14 cellular contexts compared by ENCODE assay signal in the genomic region with DNA sequence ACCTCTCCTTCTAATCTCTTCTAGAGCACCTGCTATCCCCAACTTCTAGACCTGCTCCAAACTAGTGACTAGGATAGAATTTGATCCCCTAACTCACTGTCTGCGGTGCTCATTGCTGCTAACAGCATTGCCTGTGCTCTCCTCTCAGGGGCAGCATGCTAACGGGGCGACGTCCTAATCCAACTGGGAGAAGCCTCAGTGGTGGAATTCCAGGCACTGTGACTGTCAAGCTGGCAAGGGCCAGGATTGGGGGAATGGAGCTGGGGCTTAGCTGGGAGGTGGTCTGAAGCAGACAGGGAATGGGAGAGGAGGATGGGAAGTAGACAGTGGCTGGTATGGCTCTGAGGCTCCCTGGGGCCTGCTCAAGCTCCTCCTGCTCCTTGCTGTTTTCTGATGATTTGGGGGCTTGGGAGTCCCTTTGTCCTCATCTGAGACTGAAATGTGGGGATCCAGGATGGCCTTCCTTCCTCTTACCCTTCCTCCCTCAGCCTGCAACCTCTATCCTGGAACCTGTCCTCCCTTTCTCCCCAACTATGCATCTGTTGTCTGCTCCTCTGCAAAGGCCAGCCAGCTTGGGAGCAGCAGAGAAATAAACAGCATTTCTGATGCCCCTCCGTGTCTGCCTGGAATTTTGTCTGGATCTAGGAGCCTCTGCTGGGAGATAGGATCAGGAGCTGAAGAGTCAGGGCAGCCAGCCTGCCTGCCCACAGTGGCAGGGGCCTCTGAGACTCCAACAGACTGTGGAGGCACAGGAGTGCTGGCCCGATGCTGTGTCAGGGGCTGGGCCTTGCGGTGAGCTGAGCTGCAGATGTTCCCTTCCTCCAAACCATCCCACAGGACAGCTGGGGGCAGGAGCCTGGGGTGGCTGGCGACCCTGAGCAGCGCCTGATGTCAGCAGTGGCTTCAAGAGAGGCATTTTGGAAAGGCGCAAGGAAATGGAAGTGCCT. TPM values are rescaled to one million over a fixed set of nuclear protein-coding genes. Genes with fewer than 3 reads are reported as not detected.
DNase-seq lines count a peak whose midpoint lies in the region; ATAC-seq and TF ChIP-seq lines count a peak whose summit lies in the region.
"Had no signal": no experiment of that assay in that cellular context is flagged by ENCODE, and none has a peak within 500 bp of the region (broad histone marks: within the 10 kb centered on the region; RNA-seq: fewer than 3 reads in every experiment).

No MANE protein-coding gene starts in this region.

- no peak for TF ChIP-seq CTCF in breast epithelium (IDR thresholded peaks at IDR 0.05)
- TF ChIP-seq CTCF in mammary epithelial cell (conservative IDR thresholded peaks at IDR 0.05 in 1 of 2, IDR thresholded peaks at IDR 0.05 in 1 of 2; ENCODE audit: extremely low read depth in 1 of 2, insufficient read depth in 1 of 2, low read depth in 1 of 2, low read length in 2 of 2): no peak
- no peak for TF ChIP-seq CTCF in upper lobe of right lung (IDR thresholded peaks at IDR 0.05)

- no peak overlapping the region for H3K9ac ChIP-seq in mammary epithelial cell (ENCODE audit: insufficient read depth, low read length)
- H3K9ac ChIP-seq: parathyroid adenoma had no signal

- no peak for ATAC-seq in upper lobe of right lung
- ATAC-seq: body of pancreas had no signal

- H2AFZ ChIP-seq in mammary epithelial cell (ENCODE audit: low read depth, low read length): no peak overlapping the region
- H2AFZ ChIP-seq: parathyroid adenoma had no signal

- H3K4me1 ChIP-seq in breast epithelium (peaks cover 30 to 36% of the 10 kb centered on the region in 2 donors), mammary epithelial cell (ENCODE audit: insufficient read depth, low read length) (peaks cover 17% of the 10 kb centered on the region), upper lobe of right lung (peaks cover 25% of the 10 kb centered on the region)
- H3K4me1 ChIP-seq: parathyroid adenoma had no signal

- DNase-seq in breast epithelium (ENCODE audit: low spot score in 2 of 2) (peak in 1 of 2 donors; percentile 15), mammary epithelial cell (no peak), left kidney (ENCODE audit: low read depth, low spot score) (peak; percentile 41), upper lobe of right lung (peak; percentile 46), EL (no peak), occipital lobe (lab: John Stamatoyannopoulos, UW) (no peak)
- DNase-seq: activated CD8-positive, alpha-beta memory T cell treated with anti-CD3 and anti-CD28 coated beads, Interleukin-2, amount 50 U/mL, for 4 hours; DND-41; NCI-H187 treated with DMSO at 0.1 percent for 48 hours; T1000 had no signal

- no peak for TF ChIP-seq POLR2A in breast epithelium (IDR thresholded peaks at IDR 0.05)

- peak overlapping the region in 2 of 3 donors; percentile 56 to 68 for H3K4me3 ChIP-seq in breast epithelium
- no peak overlapping the region for H3K4me3 ChIP-seq in mammary epithelial cell (replicated peaks in 1 of 3; ENCODE audit: insufficient read depth in 1 of 3, low read depth in 2 of 3, low read length in 3 of 3)
- no peak overlapping the region for H3K4me3 ChIP-seq in upper lobe of right lung
- H3K4me3 ChIP-seq: body of pancreas had no signal

- H3K79me2 ChIP-seq in mammary epithelial cell (ENCODE audit: insufficient read depth, low read length): no peaks in the 10 kb centered on the region
- H3K79me2 ChIP-seq: parathyroid adenoma had no signal

- 81% methylated on average over 9 of the region's 10 CpGs for WGBS in mammary epithelial cell (ENCODE audit: low coverage, missing lambda C conversion rate)

- H3K27ac ChIP-seq in breast epithelium (peak overlapping the region; percentile 88 to 93), mammary epithelial cell (ENCODE audit: insufficient read depth, low read depth, low read length) (no peak overlapping the region), upper lobe of right lung (no peak overlapping the region)
- H3K27ac ChIP-seq: body of pancreas, parathyroid adenoma had no signal

- no peaks in the 10 kb centered on the region for H4K20me1 ChIP-seq in mammary epithelial cell (ENCODE audit: insufficient read depth, low read length)

- H3K27me3 ChIP-seq in breast epithelium (no peaks in the 10 kb centered on the region), mammary epithelial cell (ENCODE audit: insufficient read depth, low read length) (no peaks in the 10 kb centered on the region), upper lobe of right lung (no peaks in the 10 kb centered on the region)
- H3K27me3 ChIP-seq: body of pancreas had no signal

- BruUV-seq in mammary epithelial cell (replicated peaks; lab: Mats Ljungman, UMichigan): no TSS peak

- H3K36me3 ChIP-seq in breast epithelium (no peaks in the 10 kb centered on the region), mammary epithelial cell (ENCODE audit: insufficient read depth, low read length) (no peaks in the 10 kb centered on the region), upper lobe of right lung (no peaks in the 10 kb centered on the region)

- intact Hi-C loops in breast epithelium (cut with DNase I; ENCODE audit: low total_unique reads): no loop called here
- intact Hi-C loops in mammary epithelial cell (cut with micrococcal nuclease): no loop called here
- intact Hi-C loops in upper lobe of right lung (cut with DNase I): no loop called here

- dilution Hi-C loops in mammary epithelial cell (cut with HindIII; ENCODE audit: low sequenced_read_pairs): no loop called here

- H3K4me2 ChIP-seq in mammary epithelial cell (ENCODE audit: insufficient read depth, low read depth, low read length): no peak overlapping the region

- CTCF ChIA-PET in mammary epithelial cell (lab: Charles Lee; ENCODE audit: low non-redundant PET): no interaction called here

- in situ Hi-C loops in mammary epithelial cell (cut with MboI; ENCODE audit: low sequenced_read_pairs in 2 of 2): no loop called here

- H3K9me3 ChIP-seq in breast epithelium: no peaks in the 10 kb centered on the region
- no peaks in the 10 kb centered on the region for H3K9me3 ChIP-seq in mammary epithelial cell (replicated peaks; ENCODE audit: insufficient read depth, low read length)
- H3K9me3 ChIP-seq in upper lobe of right lung: no peaks in the 10 kb centered on the region
- H3K9me3 ChIP-seq: body of pancreas had no signal

RNA-seq across cellular contexts. Expression of a gene that starts 3.0 kb away (rescaled TPM):
- total RNA-seq in breast epithelium (10 to 100 TPM; 49.2 to 88.0 (median 71.8) TPM), mammary epithelial cell (under 1 TPM in 1 of 2 donors, not detected in 1; 0.50 TPM), upper lobe of right lung (40.6 TPM), occipital lobe (8.9 TPM)
- 0.08 TPM for polyA plus RNA-seq in mammary epithelial cell
- polyA minus RNA-seq in mammary epithelial cell: not detected
- total RNA-seq: epithelial cell of proximal tubule had no signal

RNA-seq across cellular contexts. Expression of a gene that starts 26.1 kb away (rescaled TPM):
- total RNA-seq in breast epithelium (1 to 10 TPM in 1 of 3 donors, under 1 TPM in 1, not detected in 1; 0.98 to 1.0 TPM), mammary epithelial cell (under 1 TPM in 1 of 2 donors, not detected in 1; 0.17 TPM), upper lobe of right lung (not detected), occipital lobe (2.3 TPM)
- 0.15 TPM for polyA plus RNA-seq in mammary epithelial cell
- polyA minus RNA-seq in mammary epithelial cell: not detected
- total RNA-seq: body of pancreas had no signal

RNA-seq across cellular contexts. Expression of a gene that starts 46.1 kb away (rescaled TPM):
- total RNA-seq in breast epithelium (under 1 TPM in 2 of 3 donors, not detected in 1; 0.48 to 0.88 TPM), mammary epithelial cell (under 1 TPM in 1 of 2 donors, not detected in 1; under 0.01 TPM), upper lobe of right lung (4.0 TPM), occipital lobe (168 TPM)
- not detected for polyA plus RNA-seq in mammary epithelial cell
- not detected for polyA minus RNA-seq in mammary epithelial cell
- total RNA-seq: body of pancreas, epithelial cell of proximal tubule had no signal
- polyA plus RNA-seq: AG04450 had no signal

RNA-seq across cellular contexts. Expression of a gene that starts 59.6 kb away (rescaled TPM):
- total RNA-seq in breast epithelium: under 1 TPM in 1 of 3 donors, not detected in 2; 0.33 TPM
- total RNA-seq in mammary epithelial cell: not detected
- 0.20 TPM for polyA plus RNA-seq in mammary epithelial cell
- not detected for polyA minus RNA-seq in mammary epithelial cell
- not detected for total RNA-seq in upper lobe of right lung
- total RNA-seq in occipital lobe: not detected
- total RNA-seq: body of pancreas had no signal
- polyA plus RNA-seq: AG04450 had no signal

Comparison
In these comparisons a context has a peak if more than half of its experiments do, and no peak if none do; other contexts are left out.
1. H3K27ac ChIP-seq: peak in breast epithelium (2 of 2); none in mammary epithelial cell (single experiment) and upper lobe of right lung (single experiment).
2. H3K4me3 ChIP-seq: peak in breast epithelium (2 of 3); none in mammary epithelial cell (0 of 3) and upper lobe of right lung (single experiment).
3. DNase-seq: peak in left kidney (single experiment) and upper lobe of right lung (single experiment); none in mammary epithelial cell (single experiment), EL (single experiment) and occipital lobe (single experiment).
4. RNA of a gene that starts 46.1 kb away (total RNA-seq): 168 TPM in occipital lobe (single experiment); 4.0 TPM in upper lobe of right lung (single experiment), 0.48 to 0.88 TPM in breast epithelium and under 0.01 TPM in mammary epithelial cell; every median in the first group is over 10 times any median in the second.